In genomic region chr10:86964061-86964846, GRCh38 we compare ENCODE assay signal across 3 cellular contexts.
TF ChIP-seq lines count a peak whose summit lies in the region.

No MANE protein-coding gene starts in this region.

TF ChIP-seq in SK-N-SH, 30 proteins besides CTCF, POLR2A, EP300 and RAD21:
- TF ChIP-seq MEF2A (IDR thresholded peaks at IDR 0.05; ENCODE audit: borderline replicate concordance, low read depth) (no peak), NRF1 (IDR thresholded peaks at IDR 0.05; ENCODE audit: low read depth, low read length) (no peak), CHD2 (IDR thresholded peaks at IDR 0.05; ENCODE audit: low read length, partially characterized antibody) (no peak), MAX (IDR thresholded peaks at IDR 0.05; ENCODE audit: low read depth) (no peak), USF1 (IDR thresholded peaks at IDR 0.05; ENCODE audit: borderline replicate concordance, low read depth) (no peak), IRF3 (IDR thresholded peaks at IDR 0.05; ENCODE audit: low read depth, low read length) (no peak), FOSL2 (IDR thresholded peaks at IDR 0.05; ENCODE audit: borderline replicate concordance, low read depth) (no peak), TCF12 (IDR thresholded peaks at IDR 0.05) (no peak), ELF1 (IDR thresholded peaks at IDR 0.05) (no peak), SIN3A (IDR thresholded peaks at IDR 0.05; ENCODE audit: borderline replicate concordance, low read depth, low read length) (no peak), MXI1 (IDR thresholded peaks at IDR 0.05; ENCODE audit: low read depth, low read length) (no peak), YY1 (IDR thresholded peaks at IDR 0.05; ENCODE audit: low read depth) (no peak), POLR2AphosphoS5 (IDR thresholded peaks at IDR 0.05; ENCODE audit: low read depth, low read length) (no peak), NFIC (IDR thresholded peaks at IDR 0.05; ENCODE audit: borderline replicate concordance) (no peak)
TF ChIP-seq in SK-N-SH: peak in this region for 0.

TF ChIP-seq in SK-N-SH treated with all-trans-retinoic acid at 6 μM for 48 hours, 23 proteins besides CTCF, POLR2A, EP300 and RAD21:
- no peak for TF ChIP-seq ZC3H10 (CRISPR knock-in tag; IDR thresholded peaks at IDR 0.05)
- TF ChIP-seq PATZ1 (CRISPR knock-in tag; IDR thresholded peaks at IDR 0.05; ENCODE audit: borderline replicate concordance) = no peak

TF ChIP-seq in HCT116, 20 proteins besides CTCF, POLR2A, EP300 and RAD21:
- TF ChIP-seq REST (IDR thresholded peaks at IDR 0.05; ENCODE audit: low read depth) (no peak), POLR2AphosphoS5 (IDR thresholded peaks at IDR 0.05; ENCODE audit: low read depth, low read length) (peak; percentile 47; the same call in 1 of the 2 replicates), EGR1 (IDR thresholded peaks at IDR 0.05; ENCODE audit: low read depth) (no peak), JUND (IDR thresholded peaks at IDR 0.05) (no peak)
